ENCODE assay signal across 1 cellular context in the genomic region with DNA sequence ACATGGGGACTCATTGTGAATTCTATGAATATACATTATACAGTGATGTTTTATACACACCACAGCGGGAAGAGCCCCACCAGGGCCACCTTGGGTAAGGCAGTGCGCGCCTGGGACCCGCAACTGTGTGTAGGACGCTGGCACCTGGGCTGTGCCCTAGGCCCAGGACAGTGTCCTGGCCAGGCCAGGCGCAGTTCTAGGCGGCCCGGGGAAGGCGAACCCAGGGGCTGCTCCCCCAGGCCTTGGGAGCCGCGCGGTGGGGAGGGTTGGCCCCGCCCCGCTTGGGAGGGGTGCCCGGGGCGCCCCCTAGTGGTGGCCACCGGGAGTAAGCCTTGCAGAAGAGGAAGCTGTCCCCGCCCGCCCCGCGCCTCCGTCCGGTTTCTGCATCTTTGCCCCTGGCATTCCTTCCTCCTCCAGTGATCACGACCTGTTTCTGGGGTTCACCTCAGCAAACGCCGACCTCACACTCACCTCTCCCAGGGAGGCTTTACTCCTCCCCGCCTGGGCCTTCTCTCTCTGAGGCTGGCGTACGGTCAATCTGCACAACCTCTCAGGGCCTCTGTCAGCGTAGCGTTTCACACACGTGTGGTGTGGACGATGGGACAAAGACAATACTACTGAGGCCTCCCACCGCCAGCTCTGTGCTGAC.
TF ChIP-seq lines count a peak whose summit lies in the region.

No MANE protein-coding gene starts in this region.

TF ChIP-seq in HepG2, 621 proteins besides CTCF, POLR2A, EP300 and RAD21 (continued from another document and continues in another):
- TF ChIP-seq, protein P1, sequence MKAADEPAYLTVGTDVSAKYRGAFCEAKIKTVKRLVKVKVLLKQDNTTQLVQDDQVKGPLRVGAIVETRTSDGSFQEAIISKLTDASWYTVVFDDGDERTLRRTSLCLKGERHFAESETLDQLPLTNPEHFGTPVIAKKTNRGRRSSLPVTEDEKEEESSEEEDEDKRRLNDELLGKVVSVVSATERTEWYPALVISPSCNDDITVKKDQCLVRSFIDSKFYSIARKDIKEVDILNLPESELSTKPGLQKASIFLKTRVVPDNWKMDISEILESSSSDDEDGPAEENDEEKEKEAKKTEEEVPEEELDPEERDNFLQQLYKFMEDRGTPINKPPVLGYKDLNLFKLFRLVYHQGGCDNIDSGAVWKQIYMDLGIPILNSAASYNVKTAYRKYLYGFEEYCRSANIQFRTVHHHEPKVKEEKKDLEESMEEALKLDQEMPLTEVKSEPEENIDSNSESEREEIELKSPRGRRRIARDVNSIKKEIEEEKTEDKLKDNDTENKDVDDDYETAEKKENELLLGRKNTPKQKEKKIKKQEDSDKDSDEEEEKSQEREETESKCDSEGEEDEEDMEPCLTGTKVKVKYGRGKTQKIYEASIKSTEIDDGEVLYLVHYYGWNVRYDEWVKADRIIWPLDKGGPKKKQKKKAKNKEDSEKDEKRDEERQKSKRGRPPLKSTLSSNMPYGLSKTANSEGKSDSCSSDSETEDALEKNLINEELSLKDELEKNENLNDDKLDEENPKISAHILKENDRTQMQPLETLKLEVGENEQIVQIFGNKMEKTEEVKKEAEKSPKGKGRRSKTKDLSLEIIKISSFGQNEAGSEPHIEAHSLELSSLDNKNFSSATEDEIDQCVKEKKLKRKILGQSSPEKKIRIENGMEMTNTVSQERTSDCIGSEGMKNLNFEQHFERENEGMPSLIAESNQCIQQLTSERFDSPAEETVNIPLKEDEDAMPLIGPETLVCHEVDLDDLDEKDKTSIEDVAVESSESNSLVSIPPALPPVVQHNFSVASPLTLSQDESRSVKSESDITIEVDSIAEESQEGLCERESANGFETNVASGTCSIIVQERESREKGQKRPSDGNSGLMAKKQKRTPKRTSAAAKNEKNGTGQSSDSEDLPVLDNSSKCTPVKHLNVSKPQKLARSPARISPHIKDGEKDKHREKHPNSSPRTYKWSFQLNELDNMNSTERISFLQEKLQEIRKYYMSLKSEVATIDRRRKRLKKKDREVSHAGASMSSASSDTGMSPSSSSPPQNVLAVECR (CRISPR knock-in tag; IDR thresholded peaks at IDR 0.05; ENCODE audit: borderline replicate concordance) = peak; percentile 65; the same call in 1 of the 2 replicates
- TF ChIP-seq NAIF1 (CRISPR knock-in tag; IDR thresholded peaks at IDR 0.05; ENCODE audit: borderline replicate concordance) (no peak), ZNF333 (CRISPR knock-in tag; IDR thresholded peaks at IDR 0.05; ENCODE audit: borderline replicate concordance) (0 out of 2 replicates have a peak, but pooled peaks have one; percentile 68), TMF1 (CRISPR knock-in tag; IDR thresholded peaks at IDR 0.05; ENCODE audit: low read depth) (no peak), E2F5 (CRISPR knock-in tag; conservative IDR thresholded peaks at IDR 0.05) (no peak), TRAFD1 (CRISPR knock-in tag; IDR thresholded peaks at IDR 0.05; ENCODE audit: borderline replicate concordance) (no peak), REPIN1 (CRISPR knock-in tag; IDR thresholded peaks at IDR 0.05; ENCODE audit: borderline replicate concordance, low read depth) (peak; percentile 29; the same call in 1 of the 2 replicates), MEIS2 (CRISPR knock-in tag; IDR thresholded peaks at IDR 0.05) (peak; percentile 85), RBAK (CRISPR knock-in tag; IDR thresholded peaks at IDR 0.05) (no peak), ZNF510 (CRISPR knock-in tag; IDR thresholded peaks at IDR 0.05; ENCODE audit: low read depth) (no peak), GABPB1 (CRISPR knock-in tag; IDR thresholded peaks at IDR 0.05) (peak; percentile 77), ZFP36 (IDR thresholded peaks at IDR 0.05; ENCODE audit: borderline replicate concordance, low read depth, low read length, partially characterized antibody) (no peak), ZNF317 (CRISPR knock-in tag; IDR thresholded peaks at IDR 0.05) (peak; percentile 75), TBL1XR1 (IDR thresholded peaks at IDR 0.05; ENCODE audit: borderline replicate concordance, low read length, partially characterized antibody) (no peak), HOXA3 (CRISPR knock-in tag; IDR thresholded peaks at IDR 0.05) (peak; percentile 85), STAG1 (CRISPR knock-in tag; IDR thresholded peaks at IDR 0.05) (peak; percentile 41), MEF2D (CRISPR knock-in tag; IDR thresholded peaks at IDR 0.05) (0 out of 2 replicates have a peak, but pooled peaks have one; percentile 23), NFIB (CRISPR knock-in tag; IDR thresholded peaks at IDR 0.05; ENCODE audit: borderline replicate concordance) (no peak), BORCS8-MEF2B (CRISPR knock-in tag; IDR thresholded peaks at IDR 0.05) (peak; percentile 66; the same call in 1 of the 2 replicates), ZNF253 (CRISPR knock-in tag; IDR thresholded peaks at IDR 0.05; ENCODE audit: borderline replicate concordance) (0 out of 2 replicates have a peak, but pooled peaks have one; percentile 26), RFXAP (CRISPR knock-in tag; IDR thresholded peaks at IDR 0.05; ENCODE audit: borderline replicate concordance) (peak; percentile 68; the same call in 1 of the 2 replicates), SRSF4 (IDR thresholded peaks at IDR 0.05; ENCODE audit: low read depth, low read length, poor library complexity, severe bottlenecking) (no peak), ZBTB20 (CRISPR knock-in tag; IDR thresholded peaks at IDR 0.05; ENCODE audit: borderline replicate concordance, low read depth) (no peak), ZNF18 (CRISPR knock-in tag; IDR thresholded peaks at IDR 0.05; ENCODE audit: insufficient replicate concordance) (no peak), CBFB (CRISPR knock-in tag; IDR thresholded peaks at IDR 0.05) (no peak), ZBTB14 (CRISPR knock-in tag; IDR thresholded peaks at IDR 0.05) (0 out of 2 replicates have a peak, but pooled peaks have one; percentile 35), AGO2 (optimal IDR thresholded peaks at IDR 0.05; ENCODE audit: low read depth, low read length) (peak; percentile 99), CAMTA2 (CRISPR knock-in tag; IDR thresholded peaks at IDR 0.05; ENCODE audit: borderline replicate concordance) (peak; percentile 77; the same call in 1 of the 2 replicates), NCOR1 (IDR thresholded peaks at IDR 0.05; ENCODE audit: borderline replicate concordance, low read length) (no peak; the same call in 1 of the 2 replicates), ZFP90 (CRISPR knock-in tag; IDR thresholded peaks at IDR 0.05; ENCODE audit: borderline replicate concordance) (0 out of 2 replicates have a peak, but pooled peaks have one; percentile 66), ZNF709 (CRISPR knock-in tag; IDR thresholded peaks at IDR 0.05) (no peak), KDM1A (CRISPR knock-in tag; IDR thresholded peaks at IDR 0.05) (no peak), ZBTB38 (CRISPR knock-in tag; IDR thresholded peaks at IDR 0.05) (peak; percentile 32; the same call in 1 of the 2 replicates), SOX6 (IDR thresholded peaks at IDR 0.05) (no peak), SOX6 (CRISPR knock-in tag; IDR thresholded peaks at IDR 0.05) (peak; percentile 72; the same call in 1 of the 2 replicates), ZNF256 (CRISPR knock-in tag; conservative IDR thresholded peaks at IDR 0.05) (peak; percentile 27; the same call in 1 of the 2 replicates), JUND (CRISPR knock-in tag; IDR thresholded peaks at IDR 0.05) (no peak), ZNF674 (CRISPR knock-in tag; IDR thresholded peaks at IDR 0.05; ENCODE audit: low read depth) (no peak), SNAI1 (CRISPR knock-in tag; IDR thresholded peaks at IDR 0.05; ENCODE audit: borderline replicate concordance) (peak; percentile 66; the same call in 1 of the 2 replicates), ZBTB26 (CRISPR knock-in tag; IDR thresholded peaks at IDR 0.05; ENCODE audit: borderline replicate concordance) (no peak), ZNF629 (CRISPR knock-in tag; conservative IDR thresholded peaks at IDR 0.05) (peak; percentile 55), NR2F2 (IDR thresholded peaks at IDR 0.05; ENCODE audit: borderline replicate concordance, low read depth) (peak; percentile 7; the same call in 1 of the 2 replicates), ZNF768 (CRISPR knock-in tag; IDR thresholded peaks at IDR 0.05) (peak; percentile 62), ZBTB10 (CRISPR knock-in tag; IDR thresholded peaks at IDR 0.05; ENCODE audit: borderline replicate concordance) (0 out of 2 replicates have a peak, but pooled peaks have one; percentile 42)
- TF ChIP-seq, protein P2, sequence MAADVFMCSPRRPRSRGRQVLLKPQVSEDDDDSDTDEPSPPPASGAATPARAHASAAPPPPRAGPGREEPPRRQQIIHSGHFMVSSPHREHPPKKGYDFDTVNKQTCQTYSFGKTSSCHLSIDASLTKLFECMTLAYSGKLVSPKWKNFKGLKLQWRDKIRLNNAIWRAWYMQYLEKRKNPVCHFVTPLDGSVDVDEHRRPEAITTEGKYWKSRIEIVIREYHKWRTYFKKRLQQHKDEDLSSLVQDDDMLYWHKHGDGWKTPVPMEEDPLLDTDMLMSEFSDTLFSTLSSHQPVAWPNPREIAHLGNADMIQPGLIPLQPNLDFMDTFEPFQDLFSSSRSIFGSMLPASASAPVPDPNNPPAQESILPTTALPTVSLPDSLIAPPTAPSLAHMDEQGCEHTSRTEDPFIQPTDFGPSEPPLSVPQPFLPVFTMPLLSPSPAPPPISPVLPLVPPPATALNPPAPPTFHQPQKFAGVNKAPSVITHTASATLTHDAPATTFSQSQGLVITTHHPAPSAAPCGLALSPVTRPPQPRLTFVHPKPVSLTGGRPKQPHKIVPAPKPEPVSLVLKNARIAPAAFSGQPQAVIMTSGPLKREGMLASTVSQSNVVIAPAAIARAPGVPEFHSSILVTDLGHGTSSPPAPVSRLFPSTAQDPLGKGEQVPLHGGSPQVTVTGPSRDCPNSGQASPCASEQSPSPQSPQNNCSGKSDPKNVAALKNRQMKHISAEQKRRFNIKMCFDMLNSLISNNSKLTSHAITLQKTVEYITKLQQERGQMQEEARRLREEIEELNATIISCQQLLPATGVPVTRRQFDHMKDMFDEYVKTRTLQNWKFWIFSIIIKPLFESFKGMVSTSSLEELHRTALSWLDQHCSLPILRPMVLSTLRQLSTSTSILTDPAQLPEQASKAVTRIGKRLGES (CRISPR knock-in tag; IDR thresholded peaks at IDR 0.05; ENCODE audit: borderline replicate concordance) = no peak
